In genomic region chr3:196726788-196727675, GRCh38 we compare ENCODE assay signal across 13 cellular contexts. TPM values are rescaled to one million over a fixed set of nuclear protein-coding genes. Genes with fewer than 3 reads are reported as not detected.
A peak's percentile ranks its signal among the peaks of the same experiment; 100 is the strongest.
DNase-seq lines count a peak whose midpoint lies in the region; ATAC-seq, FAIRE-seq and TF ChIP-seq lines count a peak whose summit lies in the region.
"Had no signal": no experiment of that assay in that cellular context is flagged by ENCODE, and none has a peak within 500 bp of the region (broad histone marks: within the 10 kb centered on the region; RNA-seq: fewer than 3 reads in every experiment).

No MANE protein-coding gene starts in this region.

- no peaks in the 10 kb centered on the region for H3K9me2 ChIP-seq in PC-3 (replicated peaks; ENCODE audit: low read length)

- H3K4me3 ChIP-seq in PC-3 (ENCODE audit: low read length) (peak overlapping the region; percentile 13; the same call in 1 of the 2 replicates), adipocyte (ENCODE audit: low read length) (no peak overlapping the region), keratinocyte (ENCODE audit: control insufficient read depth in 2 of 3, extremely low read depth in 1 of 3, insufficient read depth in 2 of 3, low read depth in 1 of 3, low read length in 3 of 3) (no peak overlapping the region)
- H3K4me3 ChIP-seq: pancreas, SK-N-MC had no signal

- H3K4me1 ChIP-seq in PC-3 (ENCODE audit: insufficient read depth, low read length) (peaks cover 35% of the 10 kb centered on the region), adipocyte (ENCODE audit: control insufficient read depth, insufficient read depth, low read length) (peaks cover 4% of the 10 kb centered on the region), keratinocyte (ENCODE audit: control insufficient read depth, extremely low read depth, insufficient read depth, low read length) (no peaks in the 10 kb centered on the region)
- H3K4me1 ChIP-seq: pancreas had no signal

- peaks cover 16% of the 10 kb centered on the region for H3F3A ChIP-seq in PC-3 (ENCODE audit: low read length, unreplicated experiment)

- POLR2A ChIA-PET in PC-3 (lab: Charles Lee; ENCODE audit: unreplicated experiment): interaction anchor here (0.5 to 0.6 kb wide), 3 partner anchors 36 to 141 kb away, joined by 5 to 6 read pairs (median 5); partner anchors contain the start of gene SENP5
- POLR2A ChIA-PET in WTC11 (lab: Charles Lee): no interaction called here

- H4K20me1 ChIP-seq in PC-3 (ENCODE audit: low read length): peaks cover 16% of the 10 kb centered on the region
- H4K20me1 ChIP-seq in keratinocyte (ENCODE audit: control insufficient read depth, extremely low read depth, insufficient read depth, low read length): no peaks in the 10 kb centered on the region

- H3K4me2 ChIP-seq in PC-3 (ENCODE audit: low read length) (peak overlapping the region; percentile 71), keratinocyte (ENCODE audit: control insufficient read depth, extremely low read depth, insufficient read depth, low read depth, low read length) (no peak overlapping the region)

- CTCF ChIA-PET in Calu3 (lab: Charles Lee) (interaction anchor here (2.0 kb wide), 1 partner anchor 13 kb away, joined by 9 read pairs; the partner anchor contains the start of gene PAK2), PC-3 (lab: Charles Lee) (no interaction called here), WTC11 (lab: Charles Lee) (no interaction called here)

- intact Hi-C loops in Calu3 (cut with micrococcal nuclease; ENCODE audit: unreplicated experiment) (no loop called here), PC-3 (cut with micrococcal nuclease) (loop anchor here (2.0 kb wide), 1 partner anchor 14 kb away; no protein-coding TSS in a partner anchor)

- H3K27me3 ChIP-seq in PC-3 (ENCODE audit: low read length): no peaks in the 10 kb centered on the region
- no peaks in the 10 kb centered on the region for H3K27me3 ChIP-seq in adipocyte (replicated peaks; ENCODE audit: control insufficient read depth, insufficient read depth, low read length)
- no peaks in the 10 kb centered on the region for H3K27me3 ChIP-seq in keratinocyte (ENCODE audit: control insufficient read depth, extremely low read depth, insufficient read depth, low read length)
- H3K27me3 ChIP-seq: pancreas had no signal

- ATAC-seq in PC-3 (peak; percentile 93), WTC11 (no peak)
- ATAC-seq: pancreas had no signal

- peak overlapping the region; percentile 71 for H3K27ac Mint-ChIP-seq in Calu3 (ENCODE audit: unreplicated experiment)
- no peak overlapping the region for H3K27ac Mint-ChIP-seq in WTC11

- dilution Hi-C loops in keratinocyte (cut with MboI; ENCODE audit: extremely low pct_ligation_motif_present, low sequenced_read_pairs): no loop called here

- DNase-seq in Calu3: no peak
- peak; percentile 96 for DNase-seq in PC-3
- DNase-seq in adipocyte (ENCODE audit: low read depth): peak; percentile 30
- DNase-seq in keratinocyte (ENCODE audit: low read depth, low spot score): no peak
- no peak for DNase-seq in G401 (ENCODE audit: low spot score)
- DNase-seq in NCI-H2107 treated with DMSO at 0.1 percent for 48 hours (lab: John Stamatoyannopoulos, UW; ENCODE audit: unreplicated experiment): no peak
- no peak for DNase-seq in NCI-H524 treated with DMSO at 0.1 percent for 48 hours (lab: John Stamatoyannopoulos, UW)
- DNase-seq in WTC11 (ENCODE audit: low spot score): no peak
- DNase-seq: effector CD8-positive, alpha-beta T cell; NCI-H446; pancreas had no signal

- H3K4me3 Mint-ChIP-seq in Calu3 (ENCODE audit: low read depth, unreplicated experiment) (no peak overlapping the region), WTC11 (no peak overlapping the region)

- no peaks in the 10 kb centered on the region for H3K9me1 ChIP-seq in keratinocyte (ENCODE audit: control insufficient read depth, extremely low read depth, insufficient read depth, low read length)

- H3K36me3 ChIP-seq in PC-3 (ENCODE audit: low read depth, low read length) (peaks cover 8% of the 10 kb centered on the region; the same call in 1 of the 2 replicates), adipocyte (ENCODE audit: control insufficient read depth, insufficient read depth, low read length, severe bottlenecking) (peaks cover 17% of the 10 kb centered on the region), keratinocyte (ENCODE audit: control insufficient read depth in 2 of 2, extremely low read depth in 1 of 2, insufficient read depth in 2 of 2, low read length in 2 of 2) (peaks cover 0 to 6% of the 10 kb centered on the region in 2 experiments)
- H3K36me3 ChIP-seq: pancreas had no signal

- peak overlapping the region; percentile 76 for H3K27ac ChIP-seq in PC-3 (ENCODE audit: low read length)
- H3K27ac ChIP-seq in keratinocyte (ENCODE audit: control insufficient read depth, insufficient read depth, low read length): no peak overlapping the region
- H3K27ac ChIP-seq: pancreas, SK-N-MC had no signal

- H3K4me1 Mint-ChIP-seq in Calu3 (ENCODE audit: low read depth, unreplicated experiment) (peaks cover 24% of the 10 kb centered on the region), WTC11 (no peaks in the 10 kb centered on the region)

- in situ Hi-C loops in G401 (cut with HindIII; ENCODE audit: low sequenced_read_pairs): no loop called here

- H3K79me2 ChIP-seq in PC-3 (ENCODE audit: low read length) (no peaks in the 10 kb centered on the region), keratinocyte (ENCODE audit: control insufficient read depth, insufficient read depth, low read length) (no peaks in the 10 kb centered on the region)

- H3K27me3 Mint-ChIP-seq in Calu3 (ENCODE audit: unreplicated experiment): no peaks in the 10 kb centered on the region
- H3K27me3 Mint-ChIP-seq in WTC11 (ENCODE audit: low read depth): no peaks in the 10 kb centered on the region

- FAIRE-seq in keratinocyte (lab: Jason Lieb, UNC): peak; percentile 63
- FAIRE-seq: islet of Langerhans, pancreas had no signal

- no peak for TF ChIP-seq CTCF in Calu3 (IDR thresholded peaks at IDR 0.05; ENCODE audit: unreplicated experiment)
- no peak for TF ChIP-seq CTCF in PC-3 (conservative IDR thresholded peaks at IDR 0.05; ENCODE audit: low read depth, low read length)
- no peak for TF ChIP-seq CTCF in keratinocyte (optimal IDR thresholded peaks at IDR 0.05 in 1 of 3, IDR thresholded peaks at IDR 0.05 in 1 of 3, conservative IDR thresholded peaks at IDR 0.05 in 1 of 3; ENCODE audit: extremely low read depth in 1 of 3, insufficient read depth in 2 of 3, low read length in 3 of 3)
- TF ChIP-seq CTCF in WTC11 (IDR thresholded peaks at IDR 0.05): no peak

- H3K9me3 ChIP-seq in PC-3 (ENCODE audit: low read length): no peaks in the 10 kb centered on the region
- no peaks in the 10 kb centered on the region for H3K9me3 ChIP-seq in adipocyte (ENCODE audit: control insufficient read depth, low read length)
- H3K9me3 ChIP-seq in keratinocyte (ENCODE audit: control insufficient read depth, low read depth, low read length): no peaks in the 10 kb centered on the region
- H3K9me3 ChIP-seq: pancreas had no signal

- H3K9me3 Mint-ChIP-seq in Calu3 (ENCODE audit: low read depth, unreplicated experiment) (no peaks in the 10 kb centered on the region), WTC11 (no peaks in the 10 kb centered on the region)

- H2AFZ ChIP-seq in PC-3 (ENCODE audit: low read length) (no peak overlapping the region), keratinocyte (ENCODE audit: control insufficient read depth, low read length) (no peak overlapping the region)

- no peaks in the 10 kb centered on the region for H3K36me3 Mint-ChIP-seq in Calu3 (ENCODE audit: insufficient read depth, unreplicated experiment)
- peaks cover 7% of the 10 kb centered on the region; the same call in 1 of the 2 replicates for H3K36me3 Mint-ChIP-seq in WTC11

- H3K9ac ChIP-seq in PC-3 (ENCODE audit: low read length): no peak overlapping the region
- H3K9ac ChIP-seq in adipocyte (ENCODE audit: low read length): no peak overlapping the region
- no peak overlapping the region for H3K9ac ChIP-seq in keratinocyte (ENCODE audit: control insufficient read depth, extremely low read depth, insufficient read depth, low read length)

- no TSS peak for BruUV-seq in Calu3 (replicated peaks; lab: Mats Ljungman, UMichigan)
- no TSS peak for BruUV-seq in PC-3 (replicated peaks; lab: Mats Ljungman, UMichigan)

RNA-seq across cellular contexts. Expression of gene PAK2, which starts 12.6 kb away (rescaled TPM):
- total RNA-seq in Calu3 (2022) (68.2 and 70.4 TPM in 2 replicates), PC-3 (2014; rRNA removed) (32.6 and 53.8 TPM in 2 replicates), WTC11 (2021) (47.3 to 50.7 TPM (median 50.0 TPM) in 3 replicates)
- 37.2 to 59.4 TPM (median 52.3 TPM) in 3 replicates for polyA plus RNA-seq in keratinocyte
- polyA plus RNA-seq in keratinocyte (2011; ENCODE audit: low read depth): 38.4 TPM
- polyA plus RNA-seq in keratinocyte (2011; cell fraction: cytosol; rRNA removed): 51.8 and 77.0 TPM in 2 replicates
- 51.8 and 58.4 TPM in 2 replicates for polyA plus RNA-seq in keratinocyte (2011; cell fraction: nucleus; rRNA removed)
- polyA plus RNA-seq in keratinocyte (2012; ENCODE audit: low replicate concordance): 43.4 and 75.9 TPM in 2 replicates
- 72.5 to 135 TPM (median 133 TPM) in 3 replicates for polyA minus RNA-seq in keratinocyte
- 96.3 TPM for polyA minus RNA-seq in keratinocyte (2011; cell fraction: cytosol; rRNA and poly(A)+ RNA removed)
- 51.2 and 113 TPM in 2 replicates for polyA minus RNA-seq in keratinocyte (2011; cell fraction: nucleus; rRNA and poly(A)+ RNA removed)
- total RNA-seq in G401 (2014; rRNA removed; shearing (Covaris generic)): 33.5 and 37.6 TPM in 2 replicates

RNA-seq across cellular contexts. Expression of gene PIGX, which starts 14.9 kb away (rescaled TPM):
- total RNA-seq in Calu3 (2022) (24.4 and 31.2 TPM in 2 replicates), PC-3 (2014; rRNA removed) (22.5 and 30.3 TPM in 2 replicates), WTC11 (2021) (12.8 to 16.6 TPM (median 16.5 TPM) in 3 replicates)
- polyA plus RNA-seq in keratinocyte: 17.2 to 25.0 TPM (median 19.0 TPM) in 3 replicates
- 11.6 TPM for polyA plus RNA-seq in keratinocyte (2011; ENCODE audit: low read depth)
- polyA plus RNA-seq in keratinocyte (2011; cell fraction: cytosol; rRNA removed): 16.5 and 26.0 TPM in 2 replicates
- polyA plus RNA-seq in keratinocyte (2011; cell fraction: nucleus; rRNA removed): 13.3 and 14.2 TPM in 2 replicates
- 15.5 and 16.7 TPM in 2 replicates for polyA plus RNA-seq in keratinocyte (2012; ENCODE audit: low replicate concordance)
- polyA minus RNA-seq in keratinocyte: 7.9 to 21.6 TPM (median 11.1 TPM) in 3 replicates
- polyA minus RNA-seq in keratinocyte (2011; cell fraction: cytosol; rRNA and poly(A)+ RNA removed): 16.3 TPM
- polyA minus RNA-seq in keratinocyte (2011; cell fraction: nucleus; rRNA and poly(A)+ RNA removed): 6.2 and 11.6 TPM in 2 replicates
- 21.7 and 22.0 TPM in 2 replicates for total RNA-seq in G401 (2014; rRNA removed; shearing (Covaris generic))

RNA-seq across cellular contexts. Expression of gene CEP19, which starts 15.0 kb away (rescaled TPM):
- 1.2 and 1.7 TPM in 2 replicates for total RNA-seq in Calu3 (2022)
- 2.6 and 3.2 TPM in 2 replicates for total RNA-seq in PC-3 (2014; rRNA removed)
- polyA plus RNA-seq in keratinocyte: 1.4 to 3.1 TPM (median 2.3 TPM) in 3 replicates
- 1.2 TPM for polyA plus RNA-seq in keratinocyte (2011; ENCODE audit: low read depth)
- polyA plus RNA-seq in keratinocyte (2011; cell fraction: cytosol; rRNA removed): 2.0 and 2.2 TPM in 2 replicates
- 0.88 and 1.3 TPM in 2 replicates for polyA plus RNA-seq in keratinocyte (2011; cell fraction: nucleus; rRNA removed)
- polyA plus RNA-seq in keratinocyte (2012; ENCODE audit: low replicate concordance): 0.96 and 1.6 TPM in 2 replicates
- polyA minus RNA-seq in keratinocyte: 0.77 to 1.0 TPM in 2 of 3 replicates, not detected in the other
- polyA minus RNA-seq in keratinocyte (2011; cell fraction: cytosol; rRNA and poly(A)+ RNA removed): 1.5 TPM
- 0.21 and 0.62 TPM in 2 replicates for polyA minus RNA-seq in keratinocyte (2011; cell fraction: nucleus; rRNA and poly(A)+ RNA removed)
- 4.4 and 8.7 TPM in 2 replicates for total RNA-seq in G401 (2014; rRNA removed; shearing (Covaris generic))
- 1.4 to 1.5 TPM (median 1.4 TPM) in 3 replicates for total RNA-seq in WTC11 (2021)

Comparison
In these comparisons a context has a peak if more than half of its experiments do, and no peak if none do; other contexts are left out.
1. DNase-seq: peak in PC-3 (single experiment) and adipocyte (single experiment); none in Calu3 (single experiment), keratinocyte (single experiment), G401 (single experiment), NCI-H2107 treated with DMSO at 0.1 percent for 48 hours (single experiment), NCI-H524 treated with DMSO at 0.1 percent for 48 hours (single experiment) and WTC11 (single experiment).